ENCODE assay signal across 8 cellular contexts in genomic region chr1:14970115-14970798, GRCh38.
DNase-seq lines count a peak whose midpoint lies in the region; ATAC-seq and TF ChIP-seq lines count a peak whose summit lies in the region.

No MANE protein-coding gene starts in this region.

- in situ Hi-C loops in IMR-90 (cut with MboI; ENCODE audit: low sequenced_read_pairs): no loop called here

- peaks cover 5% of the 10 kb centered on the region; the same call in 1 of the 2 replicates for H3K36me3 ChIP-seq in IMR-90 (ENCODE audit: control insufficient read depth, insufficient read depth, low read length)
- H3K36me3 ChIP-seq in liver (ENCODE audit: control insufficient read depth in 4 of 4, insufficient read depth in 3 of 4, low read depth in 1 of 4, low read length in 3 of 4): no peaks in the 10 kb centered on the region
- no peaks in the 10 kb centered on the region for H3K36me3 ChIP-seq in suprapubic skin

- POLR2A ChIA-PET in IMR-90 (lab: Charles Lee; ENCODE audit: unreplicated experiment): interaction anchor here (0.5 kb wide), 1 partner anchor 44 kb away, joined by 4 read pairs; no protein-coding TSS in a partner anchor
- POLR2A ChIA-PET in naive thymus-derived CD8-positive, alpha-beta T cell (lab: Charles Lee): no interaction called here

- no peak overlapping the region for H3K4me3 ChIP-seq in IMR-90 (ENCODE audit: insufficient read depth, low read depth, low read length)
- no peak overlapping the region for H3K4me3 ChIP-seq in liver (ENCODE audit: low read depth in 1 of 3, low read length in 3 of 3)
- no peak overlapping the region for H3K4me3 ChIP-seq in suprapubic skin

- no CpG with 5 or more reads among the region's 16 CpGs for whole genome bisulfite sequencing in IMR-90 (ENCODE audit: extremely low coverage in 2 of 2, insufficient read length in 1 of 2), 2 experiments
- 74% methylated on average over 16 of the region's 16 CpGs for WGBS in liver
- 55% methylated on average over 16 of the region's 16 CpGs for WGBS in suprapubic skin

- no peak overlapping the region for H3K4me2 ChIP-seq in IMR-90 (ENCODE audit: low read depth, low read length)

- H3K9ac ChIP-seq in IMR-90 (ENCODE audit: low read depth, low read length): no peak overlapping the region
- no peak overlapping the region for H3K9ac ChIP-seq in liver (ENCODE audit: low read depth in 1 of 2, low read length in 2 of 2)

- no peak overlapping the region; the same call in 1 of the 2 replicates for H4K91ac ChIP-seq in IMR-90 (ENCODE audit: insufficient read depth, low read depth, low read length)

- dilution Hi-C loops in IMR-90 (cut with HindIII; ENCODE audit: low sequenced_read_pairs, unreplicated experiment): no loop called here

- peaks cover 0 to 7% (median 2%) of the 10 kb centered on the region in 5 donors for H3K27me3 Mint-ChIP-seq in naive thymus-derived CD8-positive, alpha-beta T cell

- H3K9me3 ChIP-seq in IMR-90 (ENCODE audit: control insufficient read depth, insufficient read depth, low read length) (peaks cover 8% of the 10 kb centered on the region), liver (ENCODE audit: control insufficient read depth in 4 of 4, low read length in 3 of 4) (peaks cover 0 to 5% (median 0%) of the 10 kb centered on the region in 4 donors), suprapubic skin (no peaks in the 10 kb centered on the region)

- H2AK9ac ChIP-seq in IMR-90 (replicated peaks; ENCODE audit: low read depth, low read length, poor library complexity): no peak overlapping the region

- H2BK5ac ChIP-seq in IMR-90 (ENCODE audit: low read depth, low read length, poor library complexity, severe bottlenecking): no peak overlapping the region

- H2BK15ac ChIP-seq in IMR-90 (ENCODE audit: low read depth, low read length): no peak overlapping the region

- peaks cover 45 to 73% of the 10 kb centered on the region in 2 experiments for H3K79me1 ChIP-seq in IMR-90 (ENCODE audit: low read depth in 1 of 2, low read length in 2 of 2)

- TF ChIP-seq POLR2A in IMR-90 (IDR thresholded peaks at IDR 0.05; ENCODE audit: low read depth, low read length) (no peak), suprapubic skin (IDR thresholded peaks at IDR 0.05) (no peak)

- BruUV-seq in IMR-90 (replicated peaks; lab: Mats Ljungman, UMichigan): no TSS peak

- intact Hi-C loops in IMR-90 (cut with micrococcal nuclease): no loop called here

- H2BK20ac ChIP-seq in IMR-90 (ENCODE audit: low read depth, low read length): no peak overlapping the region

- no peak overlapping the region for H3K27ac Mint-ChIP-seq in naive thymus-derived CD8-positive, alpha-beta T cell

- CTCF ChIA-PET in IMR-90 (lab: Yijun Ruan, JAX): interaction anchor here (0.6 kb wide), 1 partner anchor 457 kb away, joined by 3 read pairs; no protein-coding TSS in a partner anchor

- ATAC-seq in IMR-90 (ENCODE audit: low read depth): peak; percentile 6; the same call in 1 of the 2 replicates
- no peak for ATAC-seq in GM21786 (IDR thresholded peaks at IDR 0.05; ENCODE audit: unreplicated experiment)
- ATAC-seq in naive thymus-derived CD8-positive, alpha-beta T cell: no peak

- H3K27ac ChIP-seq in IMR-90 (ENCODE audit: insufficient read depth, low read length) (no peak overlapping the region), liver (ENCODE audit: low read depth in 1 of 2, low read length in 2 of 2) (peak overlapping the region; percentile 4 to 19), suprapubic skin (peak overlapping the region; percentile 75)

- peaks cover 13% of the 10 kb centered on the region; the same call in 1 of the 2 replicates for H3K9me1 ChIP-seq in IMR-90 (ENCODE audit: insufficient read depth, low read length)

- H3K14ac ChIP-seq in IMR-90 (replicated peaks; ENCODE audit: low read depth, low read length): no peak overlapping the region

- no peak overlapping the region for H4K5ac ChIP-seq in IMR-90 (ENCODE audit: low read depth, low read length)

- H2BK120ac ChIP-seq in IMR-90 (ENCODE audit: low read depth, low read length): no peak overlapping the region

- no peak overlapping the region for H3K4me3 Mint-ChIP-seq in naive thymus-derived CD8-positive, alpha-beta T cell

- H3K56ac ChIP-seq in IMR-90 (ENCODE audit: extremely low read depth, insufficient read depth, low read length): no peak overlapping the region

- H4K8ac ChIP-seq in IMR-90 (ENCODE audit: low read depth in 2 of 2, low read length in 2 of 2): no peak overlapping the region; a peak in 1 of 4 replicates

- peak overlapping the region; percentile 46 for H2AK5ac ChIP-seq in IMR-90 (ENCODE audit: low read depth, low read length)

- H3K4me1 ChIP-seq in IMR-90 (ENCODE audit: control insufficient read depth, insufficient read depth, low read length) (peaks cover 27% of the 10 kb centered on the region), liver (ENCODE audit: control insufficient read depth in 4 of 4, insufficient read depth in 4 of 4, low read length in 3 of 4) (peaks cover 0 to 6% (median 0%) of the 10 kb centered on the region in 4 donors), suprapubic skin (peaks cover 31% of the 10 kb centered on the region)

- no peak for TF ChIP-seq EP300 in suprapubic skin (IDR thresholded peaks at IDR 0.05)

- peaks cover 0 to 4% (median 0%) of the 10 kb centered on the region in 9 donors for H3K9me3 Mint-ChIP-seq in naive thymus-derived CD8-positive, alpha-beta T cell

- TF ChIP-seq RAD21 in IMR-90 (IDR thresholded peaks at IDR 0.05; ENCODE audit: low read length) (no peak), liver (IDR thresholded peaks at IDR 0.05) (no peak)

- no peak for TF ChIP-seq CTCF in IMR-90 (conservative IDR thresholded peaks at IDR 0.05; ENCODE audit: low read depth, low read length)
- no peak for TF ChIP-seq CTCF in liver (IDR thresholded peaks at IDR 0.05; ENCODE audit: low read depth, low read length, missing input control)
- TF ChIP-seq CTCF in suprapubic skin (IDR thresholded peaks at IDR 0.05): no peak

- H3K36me3 Mint-ChIP-seq in naive thymus-derived CD8-positive, alpha-beta T cell: no peaks in the 10 kb centered on the region

- peaks cover 12% of the 10 kb centered on the region; the same call in 1 of the 2 replicates for H4K20me1 ChIP-seq in IMR-90 (ENCODE audit: insufficient read depth, low read length)

- H3K27me3 ChIP-seq in IMR-90 (ENCODE audit: control insufficient read depth, insufficient read depth, low read length) (no peaks in the 10 kb centered on the region), liver (ENCODE audit: control insufficient read depth in 4 of 4, insufficient read depth in 4 of 4, low read length in 3 of 4) (no peaks in the 10 kb centered on the region), suprapubic skin (no peaks in the 10 kb centered on the region)

- no peak overlapping the region; the same call in 1 of the 2 replicates for H3K4ac ChIP-seq in IMR-90 (ENCODE audit: low read depth, low read length)

- peak; percentile 90 for DNase-seq in AG20443 (ENCODE audit: low spot score)
- peak; percentile 87 for DNase-seq in IMR-90
- peak; percentile 36 for DNase-seq in brain pericyte (ENCODE audit: low read depth, low spot score)
- peak; percentile 93 for DNase-seq in suprapubic skin (ENCODE audit: low spot score in 2 of 2)
- DNase-seq in naive thymus-derived CD8-positive, alpha-beta T cell: no peak
- no peak for DNase-seq in NCI-H1105 treated with DMSO at 0.1 percent for 48 hours (lab: John Stamatoyannopoulos, UW)

- peaks cover 8 to 24% (median 11%) of the 10 kb centered on the region in 4 donors for H3K4me1 Mint-ChIP-seq in naive thymus-derived CD8-positive, alpha-beta T cell

- no peak overlapping the region for H2AFZ ChIP-seq in IMR-90 (replicated peaks; ENCODE audit: low read length, poor library complexity)

- H3K18ac ChIP-seq in IMR-90 (ENCODE audit: low read depth, low read length): no peak overlapping the region

- no peak overlapping the region for H3K23ac ChIP-seq in IMR-90 (ENCODE audit: low read depth, low read length)

TF ChIP-seq in IMR-90, 13 proteins besides CTCF, POLR2A, EP300 and RAD21 (continues in another document):
- TF ChIP-seq RCOR1 (IDR thresholded peaks at IDR 0.05; ENCODE audit: insufficient replicate concordance, low read length): no peak
- TF ChIP-seq MAFK (IDR thresholded peaks at IDR 0.05; ENCODE audit: low read depth, low read length): no peak
- TF ChIP-seq ELK1 (IDR thresholded peaks at IDR 0.05; ENCODE audit: borderline replicate concordance, low read depth, low read length): no peak
- TF ChIP-seq MXI1 (IDR thresholded peaks at IDR 0.05; ENCODE audit: borderline replicate concordance, low read depth, low read length): no peak
- no peak for TF ChIP-seq SMC3 (IDR thresholded peaks at IDR 0.05; ENCODE audit: low read depth, low read length)
- TF ChIP-seq BHLHE40 (IDR thresholded peaks at IDR 0.05; ENCODE audit: low read depth, low read length): no peak
- TF ChIP-seq MAZ (IDR thresholded peaks at IDR 0.05; ENCODE audit: borderline replicate concordance, low read depth, low read length): no peak

TF ChIP-seq in liver, 16 proteins besides CTCF, POLR2A, EP300 and RAD21:
- TF ChIP-seq SP1 (IDR thresholded peaks at IDR 0.05): peak; percentile 39
- peak; percentile 23 for TF ChIP-seq NR2F2 (IDR thresholded peaks at IDR 0.05)
- no peak for TF ChIP-seq EGR1 (IDR thresholded peaks at IDR 0.05; ENCODE audit: low read depth in 2 of 2)
- no peak for TF ChIP-seq YY1 (IDR thresholded peaks at IDR 0.05)
- TF ChIP-seq HNF4A (conservative IDR thresholded peaks at IDR 0.05): no peak
- TF ChIP-seq ATF3 (IDR thresholded peaks at IDR 0.05): no peak
- peak; percentile 73 to 81 for TF ChIP-seq RXRA (IDR thresholded peaks at IDR 0.05)
- TF ChIP-seq FOXA1 (IDR thresholded peaks at IDR 0.05): no peak
- TF ChIP-seq HNF4G (IDR thresholded peaks at IDR 0.05): no peak

Comparison
In these comparisons a context has a peak if more than half of its experiments do, and no peak if none do; other contexts are left out.
1. DNase-seq: peak in AG20443 (single experiment), IMR-90 (single experiment), brain pericyte (single experiment) and suprapubic skin (2 of 2); none in naive thymus-derived CD8-positive, alpha-beta T cell (0 of 10) and NCI-H1105 treated with DMSO at 0.1 percent for 48 hours (single experiment).